ENCODE assay signal across 28 cellular contexts in genomic region chr6:21186479-21187055, GRCh38.
DNase-seq lines count a peak whose midpoint lies in the region; ATAC-seq and TF ChIP-seq lines count a peak whose summit lies in the region.
"Had no signal": no experiment of that assay in that cellular context is flagged by ENCODE, and none has a peak within 500 bp of the region (broad histone marks: within the 10 kb centered on the region; RNA-seq: fewer than 3 reads in every experiment).

No MANE protein-coding gene starts in this region.

- H3K36me3 ChIP-seq in IMR-90 (ENCODE audit: control insufficient read depth, insufficient read depth, low read length) (no peaks in the 10 kb centered on the region), neural progenitor cell (no peaks in the 10 kb centered on the region)
- H3K36me3 ChIP-seq: heart left ventricle, prostate gland, sigmoid colon had no signal

- H3F3A ChIP-seq in neural progenitor cell (ENCODE audit: low read depth) = peaks cover 41% of the 10 kb centered on the region

- no peak for TF ChIP-seq POLR2A in IMR-90 (IDR thresholded peaks at IDR 0.05; ENCODE audit: low read depth, low read length)

- dilution Hi-C loops in IMR-90 (cut with HindIII; ENCODE audit: low sequenced_read_pairs, unreplicated experiment) = no loop called here

- H3K4me1 Mint-ChIP-seq in neural progenitor cell = peaks cover 69% of the 10 kb centered on the region

- no peak overlapping the region for H3K56ac ChIP-seq in IMR-90 (ENCODE audit: extremely low read depth, insufficient read depth, low read length)

- no peak overlapping the region for H2AK9ac ChIP-seq in IMR-90 (replicated peaks; ENCODE audit: low read depth, low read length, poor library complexity)

- no peak for TF ChIP-seq RAD21 in IMR-90 (IDR thresholded peaks at IDR 0.05; ENCODE audit: low read length)

- no peak overlapping the region for H4K5ac ChIP-seq in IMR-90 (ENCODE audit: low read depth, low read length)

- H3K4ac ChIP-seq in IMR-90 (ENCODE audit: low read depth, low read length) = no peak overlapping the region

- H3K9me1 ChIP-seq in IMR-90 (ENCODE audit: insufficient read depth, low read length) = no peaks in the 10 kb centered on the region

- H2AK5ac ChIP-seq in IMR-90 (ENCODE audit: low read depth, low read length) = no peak overlapping the region

- no peaks in the 10 kb centered on the region for H3K27me3 Mint-ChIP-seq in neural progenitor cell (ENCODE audit: insufficient read depth, low read depth)
- H3K27me3 Mint-ChIP-seq: activated T-cell treated with anti-CD3 and anti-CD28 coated beads, Interleukin-2, amount 50 U/mL, for 24 hours; memory B cell had no signal

- H2AFZ ChIP-seq in IMR-90 (replicated peaks; ENCODE audit: low read length, poor library complexity) (no peak overlapping the region), neural progenitor cell (replicated peaks) (no peak overlapping the region)

- ATAC-seq in IMR-90 (ENCODE audit: low read depth) = peak; percentile 72
- ATAC-seq: heart left ventricle, left cardiac atrium had no signal

- H4K8ac ChIP-seq in IMR-90 (ENCODE audit: low read depth in 2 of 2, low read length in 2 of 2) = no peak overlapping the region

- H3K4me2 ChIP-seq in IMR-90 (ENCODE audit: low read depth, low read length) (no peak overlapping the region), neural progenitor cell (peak overlapping the region; percentile 30)

- H3K23ac ChIP-seq in IMR-90 (ENCODE audit: low read depth, low read length) = no peak overlapping the region

- no peak overlapping the region for H2BK20ac ChIP-seq in IMR-90 (ENCODE audit: low read depth, low read length)

- H3K36me3 Mint-ChIP-seq in neural progenitor cell = peaks cover 4% of the 10 kb centered on the region

- H3K4me1 ChIP-seq in IMR-90 (ENCODE audit: control insufficient read depth, insufficient read depth, low read length) (peaks cover 2% of the 10 kb centered on the region), neural progenitor cell (peaks cover 72% of the 10 kb centered on the region)
- H3K4me1 ChIP-seq: breast epithelium, prostate gland, testis had no signal

- H3K9me3 Mint-ChIP-seq in neural progenitor cell = peaks cover 2% of the 10 kb centered on the region
- H3K9me3 Mint-ChIP-seq: activated T-cell treated with anti-CD3 and anti-CD28 coated beads, Interleukin-2, amount 50 U/mL, for 24 hours; memory B cell; T-helper 2 cell treated with Interferon-gamma antibody and Interleukin-4, amounts not matched to agents 5 μg/mL and 100 μg/mL, for 36 hours had no signal

- no TSS peak for BruUV-seq in IMR-90 (replicated peaks; lab: Mats Ljungman, UMichigan)

- no peak overlapping the region for H3K18ac ChIP-seq in IMR-90 (ENCODE audit: low read depth, low read length)

- WGBS in IMR-90 (ENCODE audit: extremely low coverage in 2 of 2, insufficient read length in 1 of 2), 2 experiments = no CpG with 5 or more reads among the region's 2 CpGs

- intact Hi-C loops in IMR-90 (cut with micrococcal nuclease) = no loop called here

- CTCF ChIA-PET in IMR-90 (lab: Yijun Ruan, JAX) = no interaction called here

- DNase-seq in EH (ENCODE audit: low read depth) = peak; percentile 66
- DNase-seq in IMR-90 = peak; percentile 38
- peak; percentile 27 for DNase-seq in dermis blood vessel endothelial cell
- no peak for DNase-seq in neural progenitor cell (ENCODE audit: low spot score)
- no peak for DNase-seq in DMS153 treated with DMSO at 0.1 percent for 48 hours (lab: John Stamatoyannopoulos, UW; ENCODE audit: unreplicated experiment)
- DNase-seq in medulla oblongata (ENCODE audit: extremely low spot score) = no peak
- no peak for DNase-seq in NK-92 (lab: John Stamatoyannopoulos, UW; ENCODE audit: unreplicated experiment)
- no peak for DNase-seq in HUDEP-2 (lab: John Stamatoyannopoulos, UW; ENCODE audit: unreplicated experiment in 76 of 76)
- DNase-seq: activated CD4-positive, alpha-beta T cell treated with anti-CD3 and anti-CD28 coated beads for 48 hours; activated gamma-delta T cell treated with Interleukin-2 at 50 U/mL for 16 hours; activated T-cell treated with anti-CD3 and anti-CD28 coated beads, Interleukin-2, amount 50 U/mL, for 24 hours; Calu3; effector CD8-positive, alpha-beta T cell; erythroblast; heart left ventricle; KG1; left cardiac atrium; MM.1S; OCI-M1; sigmoid colon; stimulated activated CD4-positive, alpha-beta T cell treated with anti-CD3 and anti-CD28 coated beads, Interleukin-15, amount 100 ng/mL, for 24 hours; stimulated activated naive CD4-positive, alpha-beta T cell; testis had no signal

- peak overlapping the region; percentile 22 for H2BK5ac ChIP-seq in IMR-90 (ENCODE audit: low read depth, low read length, poor library complexity, severe bottlenecking)

- H3K27me3 ChIP-seq in IMR-90 (ENCODE audit: control insufficient read depth, insufficient read depth, low read length) = no peaks in the 10 kb centered on the region
- H3K27me3 ChIP-seq in neural progenitor cell = no peaks in the 10 kb centered on the region
- H3K27me3 ChIP-seq: breast epithelium, heart left ventricle, sigmoid colon, testis had no signal

- H2BK120ac ChIP-seq in IMR-90 (ENCODE audit: low read depth, low read length) = no peak overlapping the region

- H3K9ac ChIP-seq in IMR-90 (ENCODE audit: low read depth, low read length) (no peak overlapping the region), neural progenitor cell (no peak overlapping the region)

- no peaks in the 10 kb centered on the region for H3K79me2 ChIP-seq in neural progenitor cell (ENCODE audit: low read depth)

- H3K4me3 Mint-ChIP-seq in neural progenitor cell = no peak overlapping the region
- H3K4me3 Mint-ChIP-seq: activated T-cell treated with anti-CD3 and anti-CD28 coated beads, Interleukin-2, amount 50 U/mL, for 24 hours; memory B cell; T-helper 2 cell treated with Interferon-gamma antibody and Interleukin-4, amounts not matched to agents 5 μg/mL and 100 μg/mL, for 36 hours had no signal

- H3K14ac ChIP-seq in IMR-90 (replicated peaks; ENCODE audit: low read depth, low read length) = no peak overlapping the region

- H3K79me1 ChIP-seq in IMR-90 (ENCODE audit: low read depth in 1 of 2, low read length in 2 of 2) = no peaks in the 10 kb centered on the region; a peak in 1 of 4 replicates

- H4K20me1 ChIP-seq in IMR-90 (ENCODE audit: insufficient read depth, low read length) (no peaks in the 10 kb centered on the region), neural progenitor cell (ENCODE audit: low read depth) (no peaks in the 10 kb centered on the region)

- no peak overlapping the region for H2BK15ac ChIP-seq in IMR-90 (ENCODE audit: low read depth, low read length)

- no peak overlapping the region for H4K91ac ChIP-seq in IMR-90 (ENCODE audit: insufficient read depth, low read depth, low read length)

- in situ Hi-C loops in IMR-90 (cut with MboI; ENCODE audit: low sequenced_read_pairs) = no loop called here

- no peak overlapping the region for H3K4me3 ChIP-seq in IMR-90 (ENCODE audit: insufficient read depth, low read depth, low read length)
- no peak overlapping the region for H3K4me3 ChIP-seq in neural progenitor cell
- H3K4me3 ChIP-seq: breast epithelium, heart left ventricle, prostate gland, sigmoid colon, testis had no signal

- H3K27ac ChIP-seq in IMR-90 (ENCODE audit: insufficient read depth, low read length) (no peak overlapping the region), neural progenitor cell (no peak overlapping the region)
- H3K27ac ChIP-seq: breast epithelium, heart left ventricle, prostate gland, sigmoid colon, testis, VCaP had no signal

- H3K9me3 ChIP-seq in IMR-90 (ENCODE audit: control insufficient read depth, insufficient read depth, low read length) (no peaks in the 10 kb centered on the region), neural progenitor cell (ENCODE audit: low read depth) (no peaks in the 10 kb centered on the region)
- H3K9me3 ChIP-seq: breast epithelium, heart left ventricle, prostate gland, sigmoid colon, testis had no signal

- POLR2A ChIA-PET in IMR-90 (lab: Charles Lee; ENCODE audit: unreplicated experiment) = no interaction called here

- TF ChIP-seq CTCF in IMR-90 (conservative IDR thresholded peaks at IDR 0.05; ENCODE audit: low read depth, low read length) (no peak), neural progenitor cell (IDR thresholded peaks at IDR 0.05) (no peak)

- H3K27ac Mint-ChIP-seq in neural progenitor cell = no peak overlapping the region
- H3K27ac Mint-ChIP-seq: activated T-cell treated with anti-CD3 and anti-CD28 coated beads, Interleukin-2, amount 50 U/mL, for 24 hours; memory B cell; T-helper 2 cell treated with Interferon-gamma antibody and Interleukin-4, amounts not matched to agents 5 μg/mL and 100 μg/mL, for 36 hours had no signal

TF ChIP-seq in IMR-90, 13 proteins besides CTCF, POLR2A, EP300 and RAD21 (continues in another document):
- no peak for TF ChIP-seq CHD1 (IDR thresholded peaks at IDR 0.05; ENCODE audit: low read depth, low read length)
- no peak for TF ChIP-seq SMC3 (IDR thresholded peaks at IDR 0.05; ENCODE audit: low read depth, low read length)
- TF ChIP-seq NFE2L2 (IDR thresholded peaks at IDR 0.05; ENCODE audit: low read depth, low read length) = no peak
- no peak for TF ChIP-seq RCOR1 (IDR thresholded peaks at IDR 0.05; ENCODE audit: insufficient replicate concordance, low read length)
- no peak for TF ChIP-seq MAFK (IDR thresholded peaks at IDR 0.05; ENCODE audit: low read depth, low read length)
- no peak for TF ChIP-seq USF2 (IDR thresholded peaks at IDR 0.05; ENCODE audit: low read depth, low read length)
- TF ChIP-seq ELK1 (IDR thresholded peaks at IDR 0.05; ENCODE audit: borderline replicate concordance, low read depth, low read length) = no peak
- no peak for TF ChIP-seq RFX5 (IDR thresholded peaks at IDR 0.05; ENCODE audit: low read depth, low read length)
- TF ChIP-seq MAZ (IDR thresholded peaks at IDR 0.05; ENCODE audit: borderline replicate concordance, low read depth, low read length) = no peak
- TF ChIP-seq CEBPB (IDR thresholded peaks at IDR 0.05; ENCODE audit: low read depth, low read length) = no peak
- no peak for TF ChIP-seq BHLHE40 (IDR thresholded peaks at IDR 0.05; ENCODE audit: low read depth, low read length)

Comparison
In these comparisons a context has a peak if more than half of its experiments do, and no peak if none do; other contexts are left out.
1. DNase-seq: peak in EH (single experiment), IMR-90 (single experiment) and dermis blood vessel endothelial cell (single experiment); none in neural progenitor cell (single experiment), DMS153 treated with DMSO at 0.1 percent for 48 hours (single experiment), medulla oblongata (single experiment), NK-92 (single experiment) and HUDEP-2 (0 of 76).